ENCODE assay signal across 8 cellular contexts in the genomic region with DNA sequence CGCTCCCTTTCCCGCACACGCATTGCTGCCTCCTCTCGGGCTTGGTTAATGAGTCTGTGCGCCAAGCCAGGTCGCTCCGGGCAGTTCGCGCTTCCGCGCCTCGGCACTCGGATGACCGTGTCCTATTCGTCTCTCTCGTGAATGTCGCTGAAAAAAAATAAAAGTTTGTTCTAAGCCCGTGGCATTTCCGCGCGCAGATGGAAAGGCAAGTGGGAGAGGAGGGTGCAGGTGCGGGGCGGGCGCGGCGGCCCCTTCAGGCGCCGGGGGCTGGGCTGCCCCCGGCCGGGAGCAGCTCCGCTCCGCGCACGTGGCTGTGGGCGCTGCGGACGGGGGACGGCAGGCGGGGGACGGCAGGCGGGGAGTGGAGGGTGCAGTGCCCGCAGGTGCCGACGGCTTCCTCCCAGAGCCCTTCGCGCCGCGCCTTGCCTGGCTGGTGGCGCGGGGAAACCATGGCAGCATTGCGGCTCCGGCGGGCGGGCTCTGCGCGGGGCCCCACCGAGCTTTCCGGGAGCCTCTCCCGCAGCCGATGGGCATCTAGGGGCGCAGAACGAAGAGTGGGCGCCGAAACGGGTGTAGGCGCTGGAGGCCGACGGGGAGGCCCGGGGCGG.
DNase-seq lines count a peak whose midpoint lies in the region; ATAC-seq and TF ChIP-seq lines count a peak whose summit lies in the region.

No MANE protein-coding gene starts in this region.

- H3K4me3 Mint-ChIP-seq in T-helper 1 cell treated with Interleukin-12 subunit alpha and Interleukin-12 subunit beta and Interleukin-4 antibody, amounts not matched to agents 30 μg/mL and 1 μg/mL, for 36 hours = peak overlapping the region; percentile 36
- H3K4me3 Mint-ChIP-seq in effector memory CD8-positive, alpha-beta T cell = peak overlapping the region; percentile 23 to 56
- H3K4me3 Mint-ChIP-seq in nephron = peak overlapping the region; percentile 85 to 91 (median 87)

- TF ChIP-seq CTCF in nephron (IDR thresholded peaks at IDR 0.05; ENCODE audit: unreplicated experiment in 3 of 3) = no peak

- H3K27me3 Mint-ChIP-seq in T-helper 1 cell treated with Interleukin-12 subunit alpha and Interleukin-12 subunit beta and Interleukin-4 antibody, amounts not matched to agents 30 μg/mL and 1 μg/mL, for 36 hours (ENCODE audit: low read depth) = peaks cover 75% of the 10 kb centered on the region
- H3K27me3 Mint-ChIP-seq in effector memory CD8-positive, alpha-beta T cell = peaks cover 39 to 49% of the 10 kb centered on the region in 2 donors
- H3K27me3 Mint-ChIP-seq in nephron (ENCODE audit: low read depth) = peaks cover 85% of the 10 kb centered on the region

- H3K36me3 Mint-ChIP-seq in T-helper 1 cell treated with Interleukin-12 subunit alpha and Interleukin-12 subunit beta and Interleukin-4 antibody, amounts not matched to agents 30 μg/mL and 1 μg/mL, for 36 hours (ENCODE audit: low read depth) = no peaks in the 10 kb centered on the region
- no peaks in the 10 kb centered on the region for H3K36me3 Mint-ChIP-seq in effector memory CD8-positive, alpha-beta T cell (ENCODE audit: insufficient read depth)
- no peaks in the 10 kb centered on the region for H3K36me3 Mint-ChIP-seq in nephron (ENCODE audit: low read depth)

- peak overlapping the region; percentile 22 for H3K27ac Mint-ChIP-seq in T-helper 1 cell treated with Interleukin-12 subunit alpha and Interleukin-12 subunit beta and Interleukin-4 antibody, amounts not matched to agents 30 μg/mL and 1 μg/mL, for 36 hours
- H3K27ac Mint-ChIP-seq in effector memory CD8-positive, alpha-beta T cell = no peak overlapping the region
- H3K27ac Mint-ChIP-seq in nephron = peak overlapping the region; percentile 65 to 97 (median 76)

- no peaks in the 10 kb centered on the region for H3K9me3 Mint-ChIP-seq in T-helper 1 cell treated with Interleukin-12 subunit alpha and Interleukin-12 subunit beta and Interleukin-4 antibody, amounts not matched to agents 30 μg/mL and 1 μg/mL, for 36 hours
- H3K9me3 Mint-ChIP-seq in effector memory CD8-positive, alpha-beta T cell = no peaks in the 10 kb centered on the region
- no peaks in the 10 kb centered on the region for H3K9me3 Mint-ChIP-seq in nephron

- H3K4me1 Mint-ChIP-seq in T-helper 1 cell treated with Interleukin-12 subunit alpha and Interleukin-12 subunit beta and Interleukin-4 antibody, amounts not matched to agents 30 μg/mL and 1 μg/mL, for 36 hours (ENCODE audit: low read depth) = peaks cover 2% of the 10 kb centered on the region
- peaks cover 0 to 5% of the 10 kb centered on the region in 2 donors for H3K4me1 Mint-ChIP-seq in effector memory CD8-positive, alpha-beta T cell (ENCODE audit: low read depth in 2 of 2)
- peaks cover 40% of the 10 kb centered on the region for H3K4me1 Mint-ChIP-seq in nephron

- ATAC-seq in effector memory CD8-positive, alpha-beta T cell (replicated peaks) = no peak
- ATAC-seq in HG03460 (IDR thresholded peaks at IDR 0.05; ENCODE audit: unreplicated experiment) = no peak
- no peak for ATAC-seq in GM18502 (IDR thresholded peaks at IDR 0.05; ENCODE audit: poor library complexity, unreplicated experiment)
- ATAC-seq in HG02970 (IDR thresholded peaks at IDR 0.05; ENCODE audit: low FRiP score, unreplicated experiment) = no peak

- DNase-seq in T-helper 1 cell (no peak), NCI-H774 (lab: John Stamatoyannopoulos, UW) (peak; percentile 43)
- no peak for DNase-seq in effector memory CD8-positive, alpha-beta T cell

Comparison
In these comparisons a context has a peak if more than half of its experiments do, and no peak if none do; other contexts are left out.
1. H3K27ac Mint-ChIP-seq: peak in T-helper 1 cell treated with Interleukin-12 subunit alpha and Interleukin-12 subunit beta and Interleukin-4 antibody, amounts not matched to agents 30 μg/mL and 1 μg/mL, for 36 hours (single experiment) and nephron (3 of 3); none in effector memory CD8-positive, alpha-beta T cell (0 of 2).
2. H3K4me3 Mint-ChIP-seq: peak in every context shown above with its lines; median percentile 87 in nephron; 40 in effector memory CD8-positive, alpha-beta T cell; 36 in T-helper 1 cell treated with Interleukin-12 subunit alpha and Interleukin-12 subunit beta and Interleukin-4 antibody, amounts not matched to agents 30 μg/mL and 1 μg/mL, for 36 hours.